1 cellular context compared by ENCODE assay signal in the genomic region with DNA sequence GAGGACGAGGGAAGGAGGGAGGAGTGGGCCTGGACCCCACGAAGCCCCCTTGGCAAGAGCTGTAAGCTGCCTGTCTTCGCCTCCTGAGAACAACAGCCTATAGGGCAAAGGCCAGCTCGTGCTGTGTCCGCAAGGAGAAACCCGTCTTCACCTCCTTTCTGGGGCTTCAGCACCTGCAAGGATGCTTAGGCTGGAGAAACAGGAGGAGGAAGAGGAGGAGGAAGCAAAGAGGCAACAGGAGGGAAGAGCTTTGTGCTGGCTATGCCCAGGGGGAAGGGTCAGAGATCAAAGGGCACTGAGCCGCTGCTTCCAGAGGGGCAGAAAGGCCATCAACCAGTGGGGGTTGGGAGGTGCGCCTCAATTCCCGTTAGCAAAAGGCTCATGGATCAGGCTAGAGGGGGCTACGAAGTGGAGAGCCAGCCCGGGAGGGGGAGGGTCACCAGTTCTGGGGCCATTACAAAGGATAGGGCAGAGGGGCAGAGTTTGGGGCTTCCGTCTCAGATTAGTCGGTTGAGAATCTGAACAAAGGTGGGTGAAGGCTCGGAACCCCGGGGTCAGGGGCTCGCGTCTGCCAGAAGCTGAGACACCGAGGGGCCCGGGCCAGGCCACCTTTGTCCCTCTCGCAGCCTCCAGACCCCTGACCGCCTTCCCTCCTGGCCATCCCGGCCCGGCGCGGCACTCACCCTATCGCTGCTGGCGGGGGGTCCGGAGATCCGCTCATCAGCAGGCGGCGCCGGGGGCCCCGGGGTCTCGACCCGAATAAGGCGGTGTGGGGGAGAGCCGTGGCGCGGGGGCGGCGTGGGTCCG.
A peak's percentile ranks its signal among the peaks of the same experiment; 100 is the strongest.
TF ChIP-seq lines count a peak whose summit lies in the region.

No MANE protein-coding gene starts in this region.

TF ChIP-seq in HepG2, 621 proteins besides CTCF, POLR2A, EP300 and RAD21 (continued from another document and continues in another):
- TF ChIP-seq TCF7 (IDR thresholded peaks at IDR 0.05; ENCODE audit: low read depth) (peak; percentile 39; the same call in 1 of the 2 replicates), FOXM1 (CRISPR knock-in tag; IDR thresholded peaks at IDR 0.05) (no peak), RBM39 (IDR thresholded peaks at IDR 0.05; ENCODE audit: low read depth, low read length, poor library complexity, severe bottlenecking) (peak; percentile 13), ZNF354B (CRISPR knock-in tag; IDR thresholded peaks at IDR 0.05) (no peak), MED13 (CRISPR knock-in tag; IDR thresholded peaks at IDR 0.05) (no peak), TOE1 (CRISPR knock-in tag; IDR thresholded peaks at IDR 0.05) (no peak), POGZ (CRISPR knock-in tag; IDR thresholded peaks at IDR 0.05) (0 out of 2 replicates have a peak, but pooled peaks have one; percentile 42), PITX1 (CRISPR knock-in tag; IDR thresholded peaks at IDR 0.05) (peak; percentile 38; the same call in 1 of the 2 replicates), ZBTB8A (CRISPR knock-in tag; IDR thresholded peaks at IDR 0.05; ENCODE audit: borderline replicate concordance, low read depth) (no peak), KDM6A (CRISPR knock-in tag; IDR thresholded peaks at IDR 0.05; ENCODE audit: low read depth) (0 out of 2 replicates have a peak, but pooled peaks have one; percentile 28), ZFP36L2 (CRISPR knock-in tag; IDR thresholded peaks at IDR 0.05) (no peak), YEATS4 (CRISPR knock-in tag; IDR thresholded peaks at IDR 0.05; ENCODE audit: borderline replicate concordance) (peak; percentile 23; the same call in 1 of the 2 replicates), CBX1 (IDR thresholded peaks at IDR 0.05; ENCODE audit: low read depth) (no peak), ZNF766 (CRISPR knock-in tag; IDR thresholded peaks at IDR 0.05; ENCODE audit: borderline replicate concordance) (no peak), NR2F1 (CRISPR knock-in tag; IDR thresholded peaks at IDR 0.05) (peak; percentile 63 to 84; a peak in 3 of 4 replicates), SMAD1 (CRISPR knock-in tag; IDR thresholded peaks at IDR 0.05; ENCODE audit: borderline replicate concordance, low read depth) (0 out of 2 replicates have a peak, but pooled peaks have one; percentile 25), KAT8 (CRISPR knock-in tag; IDR thresholded peaks at IDR 0.05) (0 out of 2 replicates have a peak, but pooled peaks have one; percentile 20), ZNF382 (CRISPR knock-in tag; IDR thresholded peaks at IDR 0.05; ENCODE audit: borderline replicate concordance) (no peak), MEIS2 (CRISPR knock-in tag; IDR thresholded peaks at IDR 0.05) (0 out of 2 replicates have a peak, but pooled peaks have one; percentile 23), ISL2 (CRISPR knock-in tag; IDR thresholded peaks at IDR 0.05) (0 out of 2 replicates have a peak, but pooled peaks have one; percentile 31), ZNF761 (CRISPR knock-in tag; conservative IDR thresholded peaks at IDR 0.05) (0 out of 2 replicates have a peak, but pooled peaks have one; percentile 58), ZNF34 (CRISPR knock-in tag; IDR thresholded peaks at IDR 0.05; ENCODE audit: borderline replicate concordance) (0 out of 2 replicates have a peak, but pooled peaks have one; percentile 47), SALL1 (CRISPR knock-in tag; IDR thresholded peaks at IDR 0.05) (peak; percentile 47; the same call in 1 of the 2 replicates), ZBTB7A (CRISPR knock-in tag; IDR thresholded peaks at IDR 0.05) (peak; percentile 71; the same call in 1 of the 2 replicates), MXI1 (IDR thresholded peaks at IDR 0.05; ENCODE audit: borderline replicate concordance, low read depth, low read length) (no peak), KLF9 (CRISPR knock-in tag; IDR thresholded peaks at IDR 0.05; ENCODE audit: low read depth) (no peak), NFRKB (IDR thresholded peaks at IDR 0.05) (no peak), TCF7L2 (IDR thresholded peaks at IDR 0.05; ENCODE audit: low read depth, low read length) (no peak)
- TF ChIP-seq, protein P1, sequence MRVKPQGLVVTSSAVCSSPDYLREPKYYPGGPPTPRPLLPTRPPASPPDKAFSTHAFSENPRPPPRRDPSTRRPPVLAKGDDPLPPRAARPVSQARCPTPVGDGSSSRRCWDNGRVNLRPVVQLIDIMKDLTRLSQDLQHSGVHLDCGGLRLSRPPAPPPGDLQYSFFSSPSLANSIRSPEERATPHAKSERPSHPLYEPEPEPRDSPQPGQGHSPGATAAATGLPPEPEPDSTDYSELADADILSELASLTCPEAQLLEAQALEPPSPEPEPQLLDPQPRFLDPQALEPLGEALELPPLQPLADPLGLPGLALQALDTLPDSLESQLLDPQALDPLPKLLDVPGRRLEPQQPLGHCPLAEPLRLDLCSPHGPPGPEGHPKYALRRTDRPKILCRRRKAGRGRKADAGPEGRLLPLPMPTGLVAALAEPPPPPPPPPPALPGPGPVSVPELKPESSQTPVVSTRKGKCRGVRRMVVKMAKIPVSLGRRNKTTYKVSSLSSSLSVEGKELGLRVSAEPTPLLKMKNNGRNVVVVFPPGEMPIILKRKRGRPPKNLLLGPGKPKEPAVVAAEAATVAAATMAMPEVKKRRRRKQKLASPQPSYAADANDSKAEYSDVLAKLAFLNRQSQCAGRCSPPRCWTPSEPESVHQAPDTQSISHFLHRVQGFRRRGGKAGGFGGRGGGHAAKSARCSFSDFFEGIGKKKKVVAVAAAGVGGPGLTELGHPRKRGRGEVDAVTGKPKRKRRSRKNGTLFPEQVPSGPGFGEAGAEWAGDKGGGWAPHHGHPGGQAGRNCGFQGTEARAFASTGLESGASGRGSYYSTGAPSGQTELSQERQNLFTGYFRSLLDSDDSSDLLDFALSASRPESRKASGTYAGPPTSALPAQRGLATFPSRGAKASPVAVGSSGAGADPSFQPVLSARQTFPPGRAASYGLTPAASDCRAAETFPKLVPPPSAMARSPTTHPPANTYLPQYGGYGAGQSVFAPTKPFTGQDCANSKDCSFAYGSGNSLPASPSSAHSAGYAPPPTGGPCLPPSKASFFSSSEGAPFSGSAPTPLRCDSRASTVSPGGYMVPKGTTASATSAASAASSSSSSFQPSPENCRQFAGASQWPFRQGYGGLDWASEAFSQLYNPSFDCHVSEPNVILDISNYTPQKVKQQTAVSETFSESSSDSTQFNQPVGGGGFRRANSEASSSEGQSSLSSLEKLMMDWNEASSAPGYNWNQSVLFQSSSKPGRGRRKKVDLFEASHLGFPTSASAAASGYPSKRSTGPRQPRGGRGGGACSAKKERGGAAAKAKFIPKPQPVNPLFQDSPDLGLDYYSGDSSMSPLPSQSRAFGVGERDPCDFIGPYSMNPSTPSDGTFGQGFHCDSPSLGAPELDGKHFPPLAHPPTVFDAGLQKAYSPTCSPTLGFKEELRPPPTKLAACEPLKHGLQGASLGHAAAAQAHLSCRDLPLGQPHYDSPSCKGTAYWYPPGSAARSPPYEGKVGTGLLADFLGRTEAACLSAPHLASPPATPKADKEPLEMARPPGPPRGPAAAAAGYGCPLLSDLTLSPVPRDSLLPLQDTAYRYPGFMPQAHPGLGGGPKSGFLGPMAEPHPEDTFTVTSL (CRISPR knock-in tag; IDR thresholded peaks at IDR 0.05; ENCODE audit: borderline replicate concordance), result 0 out of 2 replicates have a peak, but pooled peaks have one; percentile 23
- TF ChIP-seq, protein P2, sequence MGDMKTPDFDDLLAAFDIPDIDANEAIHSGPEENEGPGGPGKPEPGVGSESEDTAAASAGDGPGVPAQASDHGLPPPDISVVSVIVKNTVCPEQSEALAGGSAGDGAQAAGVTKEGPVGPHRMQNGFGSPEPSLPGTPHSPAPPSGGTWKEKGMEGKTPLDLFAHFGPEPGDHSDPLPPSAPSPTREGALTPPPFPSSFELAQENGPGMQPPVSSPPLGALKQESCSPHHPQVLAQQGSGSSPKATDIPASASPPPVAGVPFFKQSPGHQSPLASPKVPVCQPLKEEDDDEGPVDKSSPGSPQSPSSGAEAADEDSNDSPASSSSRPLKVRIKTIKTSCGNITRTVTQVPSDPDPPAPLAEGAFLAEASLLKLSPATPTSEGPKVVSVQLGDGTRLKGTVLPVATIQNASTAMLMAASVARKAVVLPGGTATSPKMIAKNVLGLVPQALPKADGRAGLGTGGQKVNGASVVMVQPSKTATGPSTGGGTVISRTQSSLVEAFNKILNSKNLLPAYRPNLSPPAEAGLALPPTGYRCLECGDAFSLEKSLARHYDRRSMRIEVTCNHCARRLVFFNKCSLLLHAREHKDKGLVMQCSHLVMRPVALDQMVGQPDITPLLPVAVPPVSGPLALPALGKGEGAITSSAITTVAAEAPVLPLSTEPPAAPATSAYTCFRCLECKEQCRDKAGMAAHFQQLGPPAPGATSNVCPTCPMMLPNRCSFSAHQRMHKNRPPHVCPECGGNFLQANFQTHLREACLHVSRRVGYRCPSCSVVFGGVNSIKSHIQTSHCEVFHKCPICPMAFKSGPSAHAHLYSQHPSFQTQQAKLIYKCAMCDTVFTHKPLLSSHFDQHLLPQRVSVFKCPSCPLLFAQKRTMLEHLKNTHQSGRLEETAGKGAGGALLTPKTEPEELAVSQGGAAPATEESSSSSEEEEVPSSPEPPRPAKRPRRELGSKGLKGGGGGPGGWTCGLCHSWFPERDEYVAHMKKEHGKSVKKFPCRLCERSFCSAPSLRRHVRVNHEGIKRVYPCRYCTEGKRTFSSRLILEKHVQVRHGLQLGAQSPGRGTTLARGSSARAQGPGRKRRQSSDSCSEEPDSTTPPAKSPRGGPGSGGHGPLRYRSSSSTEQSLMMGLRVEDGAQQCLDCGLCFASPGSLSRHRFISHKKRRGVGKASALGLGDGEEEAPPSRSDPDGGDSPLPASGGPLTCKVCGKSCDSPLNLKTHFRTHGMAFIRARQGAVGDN (CRISPR knock-in tag; IDR thresholded peaks at IDR 0.05), result peak; percentile 92
- TF ChIP-seq, protein P3, sequence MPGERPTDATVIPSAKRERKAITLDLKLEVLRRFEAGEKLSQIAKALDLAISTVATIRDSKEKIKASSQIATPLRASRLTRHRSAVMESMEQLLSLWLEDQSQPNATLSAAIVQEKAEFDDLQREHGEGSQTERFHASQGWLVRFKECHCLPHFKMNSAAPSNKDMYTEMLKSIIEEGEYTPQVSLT (CRISPR knock-in tag; IDR thresholded peaks at IDR 0.05; ENCODE audit: borderline replicate concordance, low read depth), result no peak
- TF ChIP-seq, protein P4, sequence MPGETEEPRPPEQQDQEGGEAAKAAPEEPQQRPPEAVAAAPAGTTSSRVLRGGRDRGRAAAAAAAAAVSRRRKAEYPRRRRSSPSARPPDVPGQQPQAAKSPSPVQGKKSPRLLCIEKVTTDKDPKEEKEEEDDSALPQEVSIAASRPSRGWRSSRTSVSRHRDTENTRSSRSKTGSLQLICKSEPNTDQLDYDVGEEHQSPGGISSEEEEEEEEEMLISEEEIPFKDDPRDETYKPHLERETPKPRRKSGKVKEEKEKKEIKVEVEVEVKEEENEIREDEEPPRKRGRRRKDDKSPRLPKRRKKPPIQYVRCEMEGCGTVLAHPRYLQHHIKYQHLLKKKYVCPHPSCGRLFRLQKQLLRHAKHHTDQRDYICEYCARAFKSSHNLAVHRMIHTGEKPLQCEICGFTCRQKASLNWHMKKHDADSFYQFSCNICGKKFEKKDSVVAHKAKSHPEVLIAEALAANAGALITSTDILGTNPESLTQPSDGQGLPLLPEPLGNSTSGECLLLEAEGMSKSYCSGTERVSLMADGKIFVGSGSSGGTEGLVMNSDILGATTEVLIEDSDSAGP (CRISPR knock-in tag; IDR thresholded peaks at IDR 0.05; ENCODE audit: borderline replicate concordance), result peak; percentile 38; the same call in 1 of the 2 replicates
- TF ChIP-seq, protein P5, sequence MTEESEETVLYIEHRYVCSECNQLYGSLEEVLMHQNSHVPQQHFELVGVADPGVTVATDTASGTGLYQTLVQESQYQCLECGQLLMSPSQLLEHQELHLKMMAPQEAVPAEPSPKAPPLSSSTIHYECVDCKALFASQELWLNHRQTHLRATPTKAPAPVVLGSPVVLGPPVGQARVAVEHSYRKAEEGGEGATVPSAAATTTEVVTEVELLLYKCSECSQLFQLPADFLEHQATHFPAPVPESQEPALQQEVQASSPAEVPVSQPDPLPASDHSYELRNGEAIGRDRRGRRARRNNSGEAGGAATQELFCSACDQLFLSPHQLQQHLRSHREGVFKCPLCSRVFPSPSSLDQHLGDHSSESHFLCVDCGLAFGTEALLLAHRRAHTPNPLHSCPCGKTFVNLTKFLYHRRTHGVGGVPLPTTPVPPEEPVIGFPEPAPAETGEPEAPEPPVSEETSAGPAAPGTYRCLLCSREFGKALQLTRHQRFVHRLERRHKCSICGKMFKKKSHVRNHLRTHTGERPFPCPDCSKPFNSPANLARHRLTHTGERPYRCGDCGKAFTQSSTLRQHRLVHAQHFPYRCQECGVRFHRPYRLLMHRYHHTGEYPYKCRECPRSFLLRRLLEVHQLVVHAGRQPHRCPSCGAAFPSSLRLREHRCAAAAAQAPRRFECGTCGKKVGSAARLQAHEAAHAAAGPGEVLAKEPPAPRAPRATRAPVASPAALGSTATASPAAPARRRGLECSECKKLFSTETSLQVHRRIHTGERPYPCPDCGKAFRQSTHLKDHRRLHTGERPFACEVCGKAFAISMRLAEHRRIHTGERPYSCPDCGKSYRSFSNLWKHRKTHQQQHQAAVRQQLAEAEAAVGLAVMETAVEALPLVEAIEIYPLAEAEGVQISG (CRISPR knock-in tag; IDR thresholded peaks at IDR 0.05), result peak; percentile 43; the same call in 1 of the 2 replicates
- TF ChIP-seq, protein P6, sequence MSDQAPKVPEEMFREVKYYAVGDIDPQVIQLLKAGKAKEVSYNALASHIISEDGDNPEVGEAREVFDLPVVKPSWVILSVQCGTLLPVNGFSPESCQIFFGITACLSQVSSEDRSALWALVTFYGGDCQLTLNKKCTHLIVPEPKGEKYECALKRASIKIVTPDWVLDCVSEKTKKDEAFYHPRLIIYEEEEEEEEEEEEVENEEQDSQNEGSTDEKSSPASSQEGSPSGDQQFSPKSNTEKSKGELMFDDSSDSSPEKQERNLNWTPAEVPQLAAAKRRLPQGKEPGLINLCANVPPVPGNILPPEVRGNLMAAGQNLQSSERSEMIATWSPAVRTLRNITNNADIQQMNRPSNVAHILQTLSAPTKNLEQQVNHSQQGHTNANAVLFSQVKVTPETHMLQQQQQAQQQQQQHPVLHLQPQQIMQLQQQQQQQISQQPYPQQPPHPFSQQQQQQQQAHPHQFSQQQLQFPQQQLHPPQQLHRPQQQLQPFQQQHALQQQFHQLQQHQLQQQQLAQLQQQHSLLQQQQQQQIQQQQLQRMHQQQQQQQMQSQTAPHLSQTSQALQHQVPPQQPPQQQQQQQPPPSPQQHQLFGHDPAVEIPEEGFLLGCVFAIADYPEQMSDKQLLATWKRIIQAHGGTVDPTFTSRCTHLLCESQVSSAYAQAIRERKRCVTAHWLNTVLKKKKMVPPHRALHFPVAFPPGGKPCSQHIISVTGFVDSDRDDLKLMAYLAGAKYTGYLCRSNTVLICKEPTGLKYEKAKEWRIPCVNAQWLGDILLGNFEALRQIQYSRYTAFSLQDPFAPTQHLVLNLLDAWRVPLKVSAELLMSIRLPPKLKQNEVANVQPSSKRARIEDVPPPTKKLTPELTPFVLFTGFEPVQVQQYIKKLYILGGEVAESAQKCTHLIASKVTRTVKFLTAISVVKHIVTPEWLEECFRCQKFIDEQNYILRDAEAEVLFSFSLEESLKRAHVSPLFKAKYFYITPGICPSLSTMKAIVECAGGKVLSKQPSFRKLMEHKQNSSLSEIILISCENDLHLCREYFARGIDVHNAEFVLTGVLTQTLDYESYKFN (CRISPR knock-in tag; conservative IDR thresholded peaks at IDR 0.05), result peak; percentile 77
